1 cellular context compared by ENCODE assay signal in genomic region chr17:77205396-77206124, GRCh38.
TF ChIP-seq lines count a peak whose summit lies in the region.

No MANE protein-coding gene starts in this region.

TF ChIP-seq in H1, 55 proteins besides CTCF, POLR2A, EP300 and RAD21:
- TF ChIP-seq KDM5A (IDR thresholded peaks at IDR 0.05; ENCODE audit: low read length), result no peak
